ENCODE assay signal across 23 cellular contexts in genomic region chr3:179977356-179977755, GRCh38. TPM values are rescaled to one million over a fixed set of nuclear protein-coding genes. Genes with fewer than 3 reads are reported as not detected.
DNase-seq lines count a peak whose midpoint lies in the region; ATAC-seq and TF ChIP-seq lines count a peak whose summit lies in the region.
"Had no signal": no experiment of that assay in that cellular context is flagged by ENCODE, and none has a peak within 500 bp of the region (broad histone marks: within the 10 kb centered on the region; RNA-seq: fewer than 3 reads in every experiment).

No MANE protein-coding gene starts in this region.

- H3K4me1 ChIP-seq in neural progenitor cell, result peaks cover 24% of the 10 kb centered on the region
- H3K4me1 ChIP-seq in tibial nerve, result peaks cover 0 to 28% (median 4%) of the 10 kb centered on the region in 4 donors
- H3K4me1 ChIP-seq: HAP-1 had no signal

- no peaks in the 10 kb centered on the region for H3K9me3 Mint-ChIP-seq in neural progenitor cell
- H3K9me3 Mint-ChIP-seq: CD4-positive, alpha-beta T cell had no signal

- H3K4me3 ChIP-seq in neural progenitor cell, result no peak overlapping the region
- no peak overlapping the region for H3K4me3 ChIP-seq in tibial nerve
- H3K4me3 ChIP-seq: HAP-1 had no signal

- H3F3A ChIP-seq in neural progenitor cell (ENCODE audit: low read depth), result peaks cover 19% of the 10 kb centered on the region

- H3K27ac Mint-ChIP-seq in neural progenitor cell, result no peak overlapping the region
- H3K27ac Mint-ChIP-seq: CD4-positive, alpha-beta T cell had no signal

- no peak overlapping the region for H3K4me3 Mint-ChIP-seq in neural progenitor cell
- H3K4me3 Mint-ChIP-seq: CD4-positive, alpha-beta T cell had no signal

- WGBS in tibial nerve, 2 donors, result 29 to 31% methylated on average over 3 of the region's 3 CpGs

- peaks cover 16% of the 10 kb centered on the region for H3K4me1 Mint-ChIP-seq in neural progenitor cell

- no peak overlapping the region for H3K4me2 ChIP-seq in neural progenitor cell

- TF ChIP-seq CTCF in neural progenitor cell (IDR thresholded peaks at IDR 0.05), result no peak
- no peak for TF ChIP-seq CTCF in tibial nerve (IDR thresholded peaks at IDR 0.05)

- no peaks in the 10 kb centered on the region for H3K27me3 Mint-ChIP-seq in neural progenitor cell (ENCODE audit: insufficient read depth, low read depth)

- H3K36me3 ChIP-seq in neural progenitor cell (peaks cover 4% of the 10 kb centered on the region), tibial nerve (no peaks in the 10 kb centered on the region)
- H3K36me3 ChIP-seq: HAP-1 had no signal

- peak; percentile 70 for DNase-seq in NCI-H2227 treated with DMSO at 0.1 percent for 48 hours (lab: John Stamatoyannopoulos, UW)
- no peak for DNase-seq in neural progenitor cell (ENCODE audit: low spot score)
- DNase-seq in tibial nerve (ENCODE audit: low spot score in 2 of 2), result no peak
- DNase-seq in NCI-H526 treated with DMSO at 0.1 percent for 48 hours (lab: John Stamatoyannopoulos, UW), result no peak
- no peak for DNase-seq in activated effector memory CD4-positive, alpha-beta T cell treated with Interleukin-2 at 50 U/mL for 16 hours
- DNase-seq: CD4-positive, alpha-beta T cell; COR-L47; DMS 273 treated with DMSO at 0.1 percent for 48 hours; DMS79 treated with DMSO at 0.1 percent for 48 hours; KBM-7; NCI-H1092 treated with DMSO at 0.1 percent for 48 hours; NCI-H1436 treated with DMSO at 0.1 percent for 48 hours; NCI-H1930; NCI-H2171; NCI-H446; NCI-H526; PC-3; Right ventricle myocardium superior had no signal

- no peak overlapping the region for H3K9ac ChIP-seq in neural progenitor cell

- no peaks in the 10 kb centered on the region for H4K20me1 ChIP-seq in neural progenitor cell (ENCODE audit: low read depth)

- no peak for TF ChIP-seq EP300 in tibial nerve (IDR thresholded peaks at IDR 0.05)

- H3K9me3 ChIP-seq in neural progenitor cell (ENCODE audit: low read depth) (no peaks in the 10 kb centered on the region), tibial nerve (no peaks in the 10 kb centered on the region)
- H3K9me3 ChIP-seq: HAP-1 had no signal

- no peaks in the 10 kb centered on the region for H3K36me3 Mint-ChIP-seq in neural progenitor cell

- ATAC-seq in HG03196 (IDR thresholded peaks at IDR 0.05; ENCODE audit: unreplicated experiment), result no peak
- ATAC-seq: PC-3 had no signal

- TF ChIP-seq POLR2A in tibial nerve (IDR thresholded peaks at IDR 0.05), result no peak

- H3K79me2 ChIP-seq in neural progenitor cell (ENCODE audit: low read depth), result no peaks in the 10 kb centered on the region

- peak overlapping the region; percentile 80 for H3K27ac ChIP-seq in cingulate gyrus (ENCODE audit: low read depth, low read length)
- no peak overlapping the region for H3K27ac ChIP-seq in neural progenitor cell
- H3K27ac ChIP-seq in tibial nerve, result peak overlapping the region; percentile 16 to 79 (median 67)
- H3K27ac ChIP-seq: HL-60 had no signal

- H2AFZ ChIP-seq in neural progenitor cell (replicated peaks), result peak overlapping the region; percentile 15

- no peaks in the 10 kb centered on the region for H3K27me3 ChIP-seq in neural progenitor cell
- H3K27me3 ChIP-seq in tibial nerve, result no peaks in the 10 kb centered on the region

RNA-seq across cellular contexts. Expression of gene PEX5L, which starts 59.4 kb away (rescaled TPM):
- total RNA-seq in neural progenitor cell (ENCODE audit: low replicate concordance), result 0.62 and 0.90 TPM in 2 replicates
- 10 to 100 TPM; 29.1 to 36.5 (median 32.3) TPM for total RNA-seq in tibial nerve
- total RNA-seq: CD4-positive, alpha-beta T cell; RPMI7951 had no signal

Comparison
In these comparisons a context has a peak if more than half of its experiments do, and no peak if none do; other contexts are left out.
1. RNA of gene PEX5L, which starts 59.4 kb away (total RNA-seq): 29.1 to 36.5 TPM in tibial nerve; 0.62 to 0.90 TPM in neural progenitor cell; every median in the first group is over 10 times any median in the second.